In genomic region chr1:40898434-40898900, GRCh38 we compare ENCODE assay signal across 12 cellular contexts. TPM values are rescaled to one million over a fixed set of nuclear protein-coding genes. Genes with fewer than 3 reads are reported as not detected.
A peak's percentile ranks its signal among the peaks of the same experiment; 100 is the strongest.
DNase-seq lines count a peak whose midpoint lies in the region; ATAC-seq and TF ChIP-seq lines count a peak whose summit lies in the region.
"Had no signal": no experiment of that assay in that cellular context is flagged by ENCODE, and none has a peak within 500 bp of the region (broad histone marks: within the 10 kb centered on the region; RNA-seq: fewer than 3 reads in every experiment).

No MANE protein-coding gene starts in this region.

- peaks cover 0 to 26% (median 16%) of the 10 kb centered on the region in 11 donors for H3K9me3 Mint-ChIP-seq in naive thymus-derived CD4-positive, alpha-beta T cell

- H3K27ac Mint-ChIP-seq in naive thymus-derived CD4-positive, alpha-beta T cell, result no peak overlapping the region
- H3K27ac Mint-ChIP-seq: activated T-cell treated with anti-CD3 and anti-CD28 coated beads, Interleukin-2, amount 50 U/mL, for 24 hours had no signal

- peaks cover 0 to 14% (median 8%) of the 10 kb centered on the region in 5 donors for H3K36me3 Mint-ChIP-seq in naive thymus-derived CD4-positive, alpha-beta T cell

- peak; percentile 36; the same call in 1 of the 2 replicates for TF ChIP-seq EP300 in Ishikawa (IDR thresholded peaks at IDR 0.05; ENCODE audit: borderline replicate concordance)
- no peak for TF ChIP-seq EP300 in tibial nerve (IDR thresholded peaks at IDR 0.05)

- H3K9me3 ChIP-seq in breast epithelium (peaks cover 7 to 19% of the 10 kb centered on the region in 2 donors), tibial nerve (peaks cover 0 to 19% (median 3%) of the 10 kb centered on the region in 4 donors)
- peaks cover 0 to 13% (median 0%) of the 10 kb centered on the region in 3 experiments for H3K9me3 ChIP-seq in naive thymus-derived CD4-positive, alpha-beta T cell (ENCODE audit: control insufficient read depth in 2 of 3, low read length in 3 of 3)

- POLR2A ChIA-PET in naive thymus-derived CD4-positive, alpha-beta T cell (lab: Charles Lee), result no interaction called here

- peaks cover 0 to 20% of the 10 kb centered on the region in 2 donors for H3K4me1 ChIP-seq in breast epithelium
- H3K4me1 ChIP-seq in naive thymus-derived CD4-positive, alpha-beta T cell (ENCODE audit: control insufficient read depth in 2 of 2, insufficient read depth in 2 of 2, low read length in 2 of 2), result no peaks in the 10 kb centered on the region
- peaks cover 0 to 19% (median 5%) of the 10 kb centered on the region in 4 donors for H3K4me1 ChIP-seq in tibial nerve
- H3K4me1 ChIP-seq: HAP-1 had no signal

- H3K27me3 ChIP-seq in breast epithelium (no peaks in the 10 kb centered on the region), tibial nerve (no peaks in the 10 kb centered on the region)
- H3K27me3 ChIP-seq in naive thymus-derived CD4-positive, alpha-beta T cell (ENCODE audit: control insufficient read depth in 2 of 2, insufficient read depth in 2 of 2, low read length in 2 of 2), result no peaks in the 10 kb centered on the region

- no peak overlapping the region for H3K4me3 ChIP-seq in breast epithelium
- H3K4me3 ChIP-seq in naive thymus-derived CD4-positive, alpha-beta T cell (ENCODE audit: low read length), result no peak overlapping the region
- no peak overlapping the region for H3K4me3 ChIP-seq in tibial nerve
- H3K4me3 ChIP-seq: HAP-1 had no signal

- WGBS in tibial nerve, 2 donors, result 53 to 55% methylated on average over 4 of the region's 4 CpGs

- H3K4me3 Mint-ChIP-seq in naive thymus-derived CD4-positive, alpha-beta T cell, result no peak overlapping the region
- H3K4me3 Mint-ChIP-seq: activated T-cell treated with anti-CD3 and anti-CD28 coated beads, Interleukin-2, amount 50 U/mL, for 24 hours had no signal

- DNase-seq in CD1c-positive myeloid dendritic cell (ENCODE audit: extremely low spot score) (peak; percentile 40), breast epithelium (ENCODE audit: low spot score in 2 of 2) (peak; percentile 43 to 65), activated gamma-delta T cell treated with Interleukin-2 at 50 U/mL for 16 hours (no peak), tibial nerve (ENCODE audit: low spot score in 2 of 2) (no peak), DMS153 (lab: John Stamatoyannopoulos, UW) (no peak)
- DNase-seq in naive thymus-derived CD4-positive, alpha-beta T cell, result no peak
- DNase-seq: activated T-cell treated with anti-CD3 and anti-CD28 coated beads, Interleukin-2, amount 50 U/mL, for 24 hours; NCI-H2107 had no signal

- H3K27ac ChIP-seq in breast epithelium, result peak overlapping the region; percentile 94
- no peak overlapping the region for H3K27ac ChIP-seq in naive thymus-derived CD4-positive, alpha-beta T cell (ENCODE audit: low read depth, low read length)
- no peak overlapping the region for H3K27ac ChIP-seq in tibial nerve
- H3K27ac ChIP-seq: HL-60 had no signal

- H3K27me3 Mint-ChIP-seq in naive thymus-derived CD4-positive, alpha-beta T cell, result peaks cover 0 to 10% (median 0%) of the 10 kb centered on the region in 5 donors
- H3K27me3 Mint-ChIP-seq: activated T-cell treated with anti-CD3 and anti-CD28 coated beads, Interleukin-2, amount 50 U/mL, for 24 hours had no signal

- H3K4me1 Mint-ChIP-seq in naive thymus-derived CD4-positive, alpha-beta T cell, result peaks cover 0 to 2% (median 0%) of the 10 kb centered on the region in 7 donors

- H3K36me3 ChIP-seq in breast epithelium (no peaks in the 10 kb centered on the region), tibial nerve (no peaks in the 10 kb centered on the region)
- no peaks in the 10 kb centered on the region for H3K36me3 ChIP-seq in naive thymus-derived CD4-positive, alpha-beta T cell (ENCODE audit: control insufficient read depth in 2 of 3, insufficient read depth in 3 of 3, low read length in 3 of 3)
- H3K36me3 ChIP-seq: HAP-1 had no signal

- TF ChIP-seq CTCF in breast epithelium (IDR thresholded peaks at IDR 0.05) (no peak), tibial nerve (IDR thresholded peaks at IDR 0.05) (no peak)

- TF ChIP-seq RAD21 in Ishikawa (IDR thresholded peaks at IDR 0.05; ENCODE audit: low read depth), result no peak

- intact Hi-C loops in breast epithelium (cut with DNase I; ENCODE audit: low total_unique reads), result no loop called here
- intact Hi-C loops in naive thymus-derived CD4-positive, alpha-beta T cell (cut with micrococcal nuclease), result no loop called here

- TF ChIP-seq POLR2A in breast epithelium (IDR thresholded peaks at IDR 0.05), result no peak
- no peak for TF ChIP-seq POLR2A in tibial nerve (IDR thresholded peaks at IDR 0.05)

- CTCF ChIA-PET in naive thymus-derived CD4-positive, alpha-beta T cell (lab: Charles Lee), result no interaction called here

- peak; percentile 55 for ATAC-seq in naive thymus-derived CD4-positive, alpha-beta T cell
- no peak for ATAC-seq in GM19452 (IDR thresholded peaks at IDR 0.05; ENCODE audit: unreplicated experiment)

TF ChIP-seq in Ishikawa, 13 proteins besides CTCF, POLR2A, EP300 and RAD21:
- no peak for TF ChIP-seq USF1 (IDR thresholded peaks at IDR 0.05)
- TF ChIP-seq TCF12 (IDR thresholded peaks at IDR 0.05; ENCODE audit: low read depth), result 0 out of 2 replicates have a peak, but pooled peaks have one; percentile 10
- TF ChIP-seq TEAD4 (IDR thresholded peaks at IDR 0.05), result peak; percentile 91
- peak; percentile 5; the same call in 1 of the 2 replicates for TF ChIP-seq NFIC (IDR thresholded peaks at IDR 0.05)
- TF ChIP-seq ZBTB7A (IDR thresholded peaks at IDR 0.05; ENCODE audit: low read depth), result 0 out of 2 replicates have a peak, but pooled peaks have one; percentile 35
- TF ChIP-seq TAF1 (IDR thresholded peaks at IDR 0.05; ENCODE audit: low read depth), result no peak

RNA-seq across cellular contexts. Expression of gene CITED4, which starts 36.3 kb away (rescaled TPM):
- total RNA-seq in breast epithelium (100 to 1,000 TPM in 1 of 3 donors, 10 to 100 TPM in 2; 12.2 to 136 (median 26.9) TPM), tibial nerve (10 to 100 TPM in 3 of 4 donors, 1 to 10 TPM in 1; 6.0 to 20.3 (median 13.4) TPM)
- total RNA-seq in naive thymus-derived CD4-positive, alpha-beta T cell, result 10 to 100 TPM; 20.5 to 42.8 (median 21.5) TPM
- 10 to 100 TPM; 28.9 to 37.9 TPM for polyA plus RNA-seq in naive thymus-derived CD4-positive, alpha-beta T cell

Comparison
In these comparisons a context has a peak if more than half of its experiments do, and no peak if none do; other contexts are left out.
1. DNase-seq: peak in CD1c-positive myeloid dendritic cell (single experiment) and breast epithelium (2 of 2); none in naive thymus-derived CD4-positive, alpha-beta T cell (0 of 9), activated gamma-delta T cell treated with Interleukin-2 at 50 U/mL for 16 hours (single experiment), tibial nerve (0 of 2) and DMS153 (single experiment).
2. H3K27ac ChIP-seq: peak in breast epithelium (2 of 2); none in naive thymus-derived CD4-positive, alpha-beta T cell (single experiment) and tibial nerve (0 of 4).